In genomic region chr1:160708821-160709220, GRCh38 we compare ENCODE assay signal across 11 cellular contexts. TPM values are rescaled to one million over a fixed set of nuclear protein-coding genes. Genes with fewer than 3 reads are reported as not detected.
A peak's percentile ranks its signal among the peaks of the same experiment; 100 is the strongest.
DNase-seq lines count a peak whose midpoint lies in the region; ATAC-seq and TF ChIP-seq lines count a peak whose summit lies in the region.
"Had no signal": no experiment of that assay in that cellular context is flagged by ENCODE, and none has a peak within 500 bp of the region (broad histone marks: within the 10 kb centered on the region; RNA-seq: fewer than 3 reads in every experiment).

No MANE protein-coding gene starts in this region.

- H3K27me3 Mint-ChIP-seq in osteocyte (ENCODE audit: unreplicated experiment) = peaks cover 4% of the 10 kb centered on the region

- no peaks in the 10 kb centered on the region for H3K9me3 ChIP-seq in BLaER1

- peak overlapping the region; percentile 69 for H3K4me3 ChIP-seq in BLaER1

- H3K9ac ChIP-seq in BLaER1 = peak overlapping the region; percentile 85; the same call in 1 of the 2 replicates

- H3K9me3 Mint-ChIP-seq in osteocyte (ENCODE audit: unreplicated experiment) = no peaks in the 10 kb centered on the region

- H3K36me3 Mint-ChIP-seq in osteocyte (ENCODE audit: unreplicated experiment) = no peaks in the 10 kb centered on the region

- no peaks in the 10 kb centered on the region; the same call in 1 of the 2 replicates for H4K20me1 ChIP-seq in BLaER1

- peak; percentile 35 for ATAC-seq in GM18873 (IDR thresholded peaks at IDR 0.05; ENCODE audit: low FRiP score, unreplicated experiment)
- ATAC-seq in HG03135 (IDR thresholded peaks at IDR 0.05; ENCODE audit: unreplicated experiment) = peak; percentile 34
- ATAC-seq in omental fat pad (ENCODE audit: low FRiP score) = no peak
- no peak for ATAC-seq in GM18519 (IDR thresholded peaks at IDR 0.05; ENCODE audit: low FRiP score, unreplicated experiment)

- TF ChIP-seq CTCF in omental fat pad (IDR thresholded peaks at IDR 0.05) = no peak
- TF ChIP-seq CTCF in osteocyte (IDR thresholded peaks at IDR 0.05) = no peak

- no peaks in the 10 kb centered on the region for H3K4me1 Mint-ChIP-seq in osteocyte (ENCODE audit: unreplicated experiment)

- peak; percentile 58 to 61 for DNase-seq in activated T-cell treated with anti-CD3 and anti-CD28 coated beads, Interleukin-2, amount 50 U/mL, for 48 hours
- DNase-seq in NOMO-1 (lab: John Stamatoyannopoulos, UW; ENCODE audit: unreplicated experiment in 2 of 2) (no peak), omental fat pad (ENCODE audit: low spot score) (no peak), osteocyte (ENCODE audit: extremely low spot score, unreplicated experiment) (no peak)
- DNase-seq: C1 segment of cervical spinal cord had no signal

- H3K36me3 ChIP-seq in BLaER1 = peaks cover 19% of the 10 kb centered on the region

- peak overlapping the region; percentile 88 for H3K27ac ChIP-seq in BLaER1

- no peak overlapping the region for H3K4me3 Mint-ChIP-seq in osteocyte (ENCODE audit: unreplicated experiment)

- peak overlapping the region; percentile 88 for H3K4me2 ChIP-seq in BLaER1

- peaks cover 98% of the 10 kb centered on the region for H3K4me1 ChIP-seq in BLaER1

- no peaks in the 10 kb centered on the region for H3K27me3 ChIP-seq in BLaER1

- H3K27ac Mint-ChIP-seq in osteocyte (ENCODE audit: unreplicated experiment) = no peak overlapping the region

RNA-seq across cellular contexts. Expression of gene CD48, which starts 2.8 kb away (rescaled TPM):
- total RNA-seq in omental fat pad (10 to 100 TPM in 1 of 4 donors, 1 to 10 TPM in 3; 5.2 to 21.0 (median 8.0) TPM), osteocyte (not detected in 2 replicates)
- total RNA-seq: H1, RPMI7951 had no signal

RNA-seq across cellular contexts. Expression of gene SLAMF7, which starts 30.2 kb away (rescaled TPM):
- 1 to 10 TPM; 1.1 to 3.2 (median 1.7) TPM for total RNA-seq in omental fat pad
- not detected in 2 replicates for total RNA-seq in osteocyte
- total RNA-seq: H1, RPMI7951 had no signal

Comparison
In these comparisons a context has a peak if more than half of its experiments do, and no peak if none do; other contexts are left out.
1. ATAC-seq: peak in GM18873 (single experiment) and HG03135 (single experiment); none in omental fat pad (single experiment) and GM18519 (single experiment).
2. DNase-seq: peak in activated T-cell treated with anti-CD3 and anti-CD28 coated beads, Interleukin-2, amount 50 U/mL, for 48 hours (2 of 2); none in NOMO-1 (0 of 2), omental fat pad (single experiment) and osteocyte (single experiment).